1 cellular context compared by ENCODE assay signal in the genomic region with DNA sequence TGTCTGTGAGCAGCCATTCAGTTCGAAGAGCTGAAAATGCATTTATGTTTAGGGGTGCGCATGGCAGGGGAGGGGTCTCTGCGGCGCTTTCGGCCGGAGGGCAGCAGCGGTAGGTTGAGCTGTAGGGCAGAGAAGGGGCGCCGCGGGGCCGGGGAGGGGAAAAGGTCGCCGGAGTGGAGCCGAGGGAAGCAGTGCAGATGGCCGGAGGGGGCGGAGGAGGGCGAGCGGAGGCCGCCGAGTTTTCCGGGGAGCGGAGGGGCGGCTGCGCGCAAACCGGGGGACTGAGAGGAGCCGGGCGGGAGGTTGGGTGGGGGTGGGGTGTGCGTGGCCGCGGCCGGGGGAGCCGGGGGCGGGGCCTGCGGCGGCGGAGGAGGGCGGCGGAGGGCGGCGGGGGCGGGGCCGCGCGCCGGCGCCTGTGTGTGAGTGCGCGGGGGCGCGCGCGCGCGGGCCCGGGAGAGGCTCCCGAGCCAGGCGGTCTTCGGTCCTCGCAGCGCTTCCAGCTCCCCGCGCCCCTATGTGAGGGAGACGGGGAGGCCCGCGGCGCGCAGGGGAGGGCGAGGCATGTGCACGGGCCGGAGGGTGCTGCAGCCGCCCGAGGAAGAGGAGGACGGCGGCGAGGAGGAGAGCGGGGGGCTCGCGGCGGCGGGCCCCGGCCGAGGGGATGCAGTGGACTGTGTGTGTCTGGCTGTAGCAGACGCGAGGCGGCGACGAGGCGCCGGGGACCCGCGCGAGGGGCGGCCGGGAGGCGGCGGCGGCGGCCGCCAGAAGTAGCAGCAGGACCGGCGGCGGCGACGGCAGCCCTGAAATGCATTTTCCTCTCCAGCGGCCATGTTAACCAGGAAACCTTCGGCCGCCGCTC.
TF ChIP-seq lines count a peak whose summit lies in the region.

DYRK2 (plus strand) TSS at position 440 of the 859 bp plus-strand sequence; CDS start at position 829, 389 bp downstream.

TF ChIP-seq in Ishikawa, 13 proteins besides CTCF, POLR2A, EP300 and RAD21 (continued from another document):
- peak; percentile 74 for TF ChIP-seq YY1 (IDR thresholded peaks at IDR 0.05; ENCODE audit: low read depth)
- no peak for TF ChIP-seq CEBPB (IDR thresholded peaks at IDR 0.05)
